33 cellular contexts compared by ENCODE assay signal in genomic region chrX:15340867-15341266, GRCh38. TPM values are rescaled to one million over a fixed set of nuclear protein-coding genes. Genes with fewer than 3 reads are reported as not detected.
"Had no signal": no experiment of that assay in that cellular context is flagged by ENCODE, and none has a peak within 500 bp of the region (broad histone marks: within the 10 kb centered on the region; RNA-seq: fewer than 3 reads in every experiment).

No MANE protein-coding gene starts in this region.

- H3K27ac ChIP-seq: left lung, lower lobe of right lung, ovary, right atrium auricular region, right lobe of liver, tibial nerve, upper lobe of left lung, vagina had no signal

- H3K36me3 Mint-ChIP-seq: immature natural killer cell; mesothelial cell of epicardium; naive B cell; natural killer cell; stimulated activated memory B cell treated with anti-CD40 and anti-IgM and Interleukin-4, amounts not matched to agents 10 μg/mL and 1 μg/mL and 100 μg/mL, for 72 hours had no signal

- H3K36me3 ChIP-seq: left lung, lower lobe of right lung, ovary, right atrium auricular region, right lobe of liver, tibial nerve, upper lobe of left lung, vagina had no signal

- H3K4me3 ChIP-seq: left lung, lower lobe of right lung, ovary, right atrium auricular region, right lobe of liver, smooth muscle cell, tibial nerve, upper lobe of left lung, vagina had no signal

- ATAC-seq: left colon; left lung; lower lobe of right lung; natural killer cell; right lobe of liver; stimulated activated memory B cell treated with anti-CD40 and anti-IgM and Interleukin-4, amounts not matched to agents 10 μg/mL and 1 μg/mL and 100 μg/mL, for 72 hours; stimulated activated naive CD8-positive, alpha-beta T cell treated with anti-CD3 and anti-CD28 coated beads, Interleukin-15, amount 100 ng/mL, for 72 hours had no signal

- H3K9me3 Mint-ChIP-seq: immature natural killer cell; mesothelial cell of epicardium; natural killer cell; stimulated activated memory B cell treated with anti-CD40 and anti-IgM and Interleukin-4, amounts not matched to agents 10 μg/mL and 1 μg/mL and 100 μg/mL, for 72 hours; stimulated activated naive CD8-positive, alpha-beta T cell treated with anti-CD3 and anti-CD28 coated beads, Interleukin-15, amount 100 ng/mL, for 72 hours had no signal

- H3K4me1 ChIP-seq: left lung, lower lobe of right lung, right atrium auricular region, right lobe of liver, upper lobe of left lung, vagina had no signal

- H3K27ac Mint-ChIP-seq: immature natural killer cell; mesothelial cell of epicardium; natural killer cell; progenitor cell of endocrine pancreas; stimulated activated memory B cell treated with anti-CD40 and anti-IgM and Interleukin-4, amounts not matched to agents 10 μg/mL and 1 μg/mL and 100 μg/mL, for 72 hours; stimulated activated naive CD8-positive, alpha-beta T cell treated with anti-CD3 and anti-CD28 coated beads, Interleukin-15, amount 100 ng/mL, for 72 hours had no signal

- H3K9me3 ChIP-seq: left lung, lower lobe of right lung, ovary, right atrium auricular region, right lobe of liver, tibial nerve, upper lobe of left lung, vagina had no signal

- H3K4me3 Mint-ChIP-seq: immature natural killer cell; mesothelial cell of epicardium; natural killer cell; stimulated activated memory B cell treated with anti-CD40 and anti-IgM and Interleukin-4, amounts not matched to agents 10 μg/mL and 1 μg/mL and 100 μg/mL, for 72 hours; stimulated activated naive CD8-positive, alpha-beta T cell treated with anti-CD3 and anti-CD28 coated beads, Interleukin-15, amount 100 ng/mL, for 72 hours had no signal

- DNase-seq: hypothalamus; immature natural killer cell; kidney; left colon; left lung; lower lobe of right lung; mammary epithelial cell; mesenchymal stem cell; naive B cell; natural killer cell; ovary; right lobe of liver; stimulated activated CD4-positive, alpha-beta T cell treated with anti-CD3 and anti-CD28 coated beads, Interleukin-1b, Interleukin-23, amount 100 ng/mL, for 48 hours; stimulated activated CD4-positive, alpha-beta T cell treated with anti-CD3 and anti-CD28 coated beads, Interleukin-2, amount 100 ng/mL, for 48 hours; stimulated activated CD4-positive, alpha-beta T cell treated with anti-CD3 and anti-CD28 coated beads, Interleukin-4, amount 100 ng/mL, for 4 hours; stimulated activated CD8-positive, alpha-beta memory T cell treated with anti-CD3 and anti-CD28 coated beads, Interleukin-4, amount 100 ng/mL, for 48 hours; stimulated activated naive CD4-positive, alpha-beta T cell treated with Interleukin-2 at 50 U/mL for 16 hours; stimulated activated naive CD8-positive, alpha-beta T cell treated with anti-CD3 and anti-CD28 coated beads, Interleukin-15, amount 100 ng/mL, for 72 hours; substantia nigra; upper lobe of left lung had no signal

- H3K4me2 ChIP-seq: smooth muscle cell had no signal

- H3K27me3 ChIP-seq: ovary, right atrium auricular region, upper lobe of left lung, vagina had no signal

RNA-seq across cellular contexts. Expression of gene ASB11, which starts 25.4 kb away (rescaled TPM):
- total RNA-seq: liver, lower lobe of right lung, mammary epithelial cell, mesothelial cell of epicardium, mononuclear cell, omental fat pad, ovary, progenitor cell of endocrine pancreas, pulmonary artery endothelial cell, renal cortical epithelial cell, right lobe of liver, smooth muscle cell, tibial nerve, vagina had no signal
- polyA plus RNA-seq: immature natural killer cell, mammary epithelial cell, neural cell, smooth muscle cell had no signal

RNA-seq across cellular contexts. Expression of gene VEGFD, which starts 43.3 kb away (rescaled TPM):
- total RNA-seq: mononuclear cell, natural killer cell, smooth muscle cell had no signal
- polyA plus RNA-seq: immature natural killer cell, neural cell had no signal
